28 cellular contexts compared by ENCODE assay signal in genomic region chr22:24112188-24112587, GRCh38.
DNase-seq lines count a peak whose midpoint lies in the region; ATAC-seq and TF ChIP-seq lines count a peak whose summit lies in the region.
"Had no signal": no experiment of that assay in that cellular context is flagged by ENCODE, and none has a peak within 500 bp of the region (broad histone marks: within the 10 kb centered on the region; RNA-seq: fewer than 3 reads in every experiment).

No MANE protein-coding gene starts in this region.

- DNase-seq in ELR (ENCODE audit: low read depth) (peak; percentile 42), NCI-H226 (peak; percentile 22), cardiac fibroblast (ENCODE audit: low read depth in 2 of 2) (peak; percentile 14 to 57), kidney tubule cell (ENCODE audit: low spot score) (peak; percentile 77), WTC11 (ENCODE audit: low spot score) (no peak), left colon (no peak)
- DNase-seq in stimulated activated naive CD4-positive, alpha-beta T cell (lab: John Stamatoyannopoulos, UW) = no peak
- DNase-seq: activated CD4-positive, alpha-beta T cell treated with anti-CD3 and anti-CD28 coated beads, Interleukin-2, amount 50 U/mL, for 48 hours; activated CD8-positive, alpha-beta memory T cell treated with anti-CD3 and anti-CD28 coated beads, Interleukin-2, amount 50 U/mL, for 4 hours; activated naive CD8-positive, alpha-beta T cell treated with anti-CD3 and anti-CD28 coated beads, Interleukin-2, amount 10 ng/mL, durations not matched to agents 7 days and 5 days; Caco-2; DND-41; foreskin fibroblast; KG1; naive B cell; NCI-H146; NCI-H2107; NCI-H446; NCI-H774; stimulated activated CD4-positive, alpha-beta T cell treated with anti-CD3 and anti-CD28 coated beads, Interleukin-15, amount 100 ng/mL, for 24 hours; stimulated activated naive B cell treated with anti-CD40 and anti-IgM and Interleukin-4, amounts not matched to agents 10 μg/mL and 1 μg/mL and 100 μg/mL, for 72 hours; T-helper 1 cell; uterus had no signal

- TF ChIP-seq CTCF in cardiac fibroblast (IDR thresholded peaks at IDR 0.05; ENCODE audit: low read depth, low read length) (no peak), WTC11 (IDR thresholded peaks at IDR 0.05) (no peak)

- peaks cover 20% of the 10 kb centered on the region for H3K9me3 Mint-ChIP-seq in WTC11

- no peak overlapping the region for H3K27ac Mint-ChIP-seq in WTC11
- H3K27ac Mint-ChIP-seq: mesothelial cell of epicardium; stimulated activated naive B cell treated with anti-CD40 and anti-IgM and Interleukin-4, amounts not matched to agents 10 μg/mL and 1 μg/mL and 100 μg/mL, for 72 hours had no signal

- H3K4me1 Mint-ChIP-seq in WTC11 = no peaks in the 10 kb centered on the region
- H3K4me1 Mint-ChIP-seq: mesothelial cell of epicardium, naive B cell had no signal

- POLR2A ChIA-PET in WTC11 (lab: Charles Lee) = no interaction called here

- no peak overlapping the region for H3K4me3 Mint-ChIP-seq in WTC11
- H3K4me3 Mint-ChIP-seq: activated naive CD8-positive, alpha-beta T cell treated with anti-CD3 and anti-CD28 coated beads, Interleukin-2, amount 10 ng/mL, durations not matched to agents 7 days and 5 days; mesothelial cell of epicardium; naive B cell; stimulated activated naive B cell treated with anti-CD40 and anti-IgM and Interleukin-4, amounts not matched to agents 10 μg/mL and 1 μg/mL and 100 μg/mL, for 72 hours had no signal

- CTCF ChIA-PET in WTC11 (lab: Charles Lee) = interaction anchor here (0.8 kb wide), 1 partner anchor 45 kb away, joined by 4 read pairs; no protein-coding TSS in a partner anchor

- no peak for ATAC-seq in WTC11
- no peak for ATAC-seq in left colon
- ATAC-seq in HG03025 (IDR thresholded peaks at IDR 0.05; ENCODE audit: low FRiP score, unreplicated experiment) = no peak
- ATAC-seq: left lobe of liver; stimulated activated naive B cell treated with anti-CD40 and anti-IgM and Interleukin-4, amounts not matched to agents 10 μg/mL and 1 μg/mL and 100 μg/mL, for 72 hours had no signal

- no peaks in the 10 kb centered on the region for H3K27me3 Mint-ChIP-seq in WTC11 (ENCODE audit: low read depth)
- H3K27me3 Mint-ChIP-seq: activated naive CD8-positive, alpha-beta T cell treated with anti-CD3 and anti-CD28 coated beads, Interleukin-2, amount 10 ng/mL, durations not matched to agents 7 days and 5 days; naive B cell; stimulated activated naive B cell treated with anti-CD40 and anti-IgM and Interleukin-4, amounts not matched to agents 10 μg/mL and 1 μg/mL and 100 μg/mL, for 72 hours had no signal

- intact Hi-C loops in left colon (cut with DNase I, micrococcal nuclease) = no loop called here

- peaks cover 54% of the 10 kb centered on the region for H3K36me3 Mint-ChIP-seq in WTC11

- H3K4me3 ChIP-seq in cardiac fibroblast (replicated peaks in 1 of 2; ENCODE audit: low read depth in 2 of 2, low read length in 2 of 2) = no peak overlapping the region
- H3K4me3 ChIP-seq: BLaER1 treated with 17β-estradiol and CSF1 and Interleukin-3, amounts not matched to agents 10 nM and 100 nM; suprapubic skin; uterus had no signal

TF ChIP-seq in WTC11, 78 proteins besides CTCF, POLR2A, EP300 and RAD21 (continues in another document):
- no peak for TF ChIP-seq HMGA2 (CRISPR knock-in tag; IDR thresholded peaks at IDR 0.05)
- TF ChIP-seq FOXK1 (CRISPR knock-in tag; IDR thresholded peaks at IDR 0.05) = no peak
- no peak for TF ChIP-seq E2F5 (CRISPR knock-in tag; IDR thresholded peaks at IDR 0.05)
- no peak for TF ChIP-seq PRDM15 (CRISPR knock-in tag; IDR thresholded peaks at IDR 0.05)
- TF ChIP-seq ZNF532 (CRISPR knock-in tag; IDR thresholded peaks at IDR 0.05; ENCODE audit: borderline replicate concordance) = no peak
- TF ChIP-seq ESRRA (CRISPR knock-in tag; IDR thresholded peaks at IDR 0.05; ENCODE audit: borderline replicate concordance) = no peak
- TF ChIP-seq USF1 (CRISPR knock-in tag; IDR thresholded peaks at IDR 0.05) = no peak
- TF ChIP-seq ZNF232 (CRISPR knock-in tag; IDR thresholded peaks at IDR 0.05) = no peak
- no peak for TF ChIP-seq FOXP4 (CRISPR knock-in tag; IDR thresholded peaks at IDR 0.05)

Comparison
In these comparisons a context has a peak if more than half of its experiments do, and no peak if none do; other contexts are left out.
1. DNase-seq: peak in ELR (single experiment), NCI-H226 (single experiment), cardiac fibroblast (2 of 2) and kidney tubule cell (single experiment); none in stimulated activated naive CD4-positive, alpha-beta T cell (0 of 6), WTC11 (single experiment) and left colon (0 of 2).